ENCODE assay signal across 2 cellular contexts in genomic region chr3:113556556-113557335, GRCh38.
TF ChIP-seq lines count a peak whose summit lies in the region.

No MANE protein-coding gene starts in this region.

TF ChIP-seq in H1, 55 proteins besides CTCF, POLR2A, EP300 and RAD21 (continued from another document):
- TF ChIP-seq TAF7 (optimal IDR thresholded peaks at IDR 0.05; ENCODE audit: borderline replicate concordance, low read depth, low read length) (no peak), RBBP5 (IDR thresholded peaks at IDR 0.05; ENCODE audit: borderline replicate concordance, low read depth, low read length) (no peak), RFX5 (IDR thresholded peaks at IDR 0.05; ENCODE audit: borderline replicate concordance, low read depth, low read length) (0 out of 2 replicates have a peak, but pooled peaks have one; percentile 22)

TF ChIP-seq in GM12891, 5 proteins besides CTCF, POLR2A, EP300 and RAD21 (continued from another document):
- TF ChIP-seq TAF1 (IDR thresholded peaks at IDR 0.05; ENCODE audit: low read depth, low read length) (no peak), POLR2AphosphoS5 (IDR thresholded peaks at IDR 0.05; ENCODE audit: low read depth, low read length) (no peak), POU2F2 (IDR thresholded peaks at IDR 0.05; ENCODE audit: low read depth, low read length) (no peak)
